ENCODE assay signal across 24 cellular contexts in the genomic region with DNA sequence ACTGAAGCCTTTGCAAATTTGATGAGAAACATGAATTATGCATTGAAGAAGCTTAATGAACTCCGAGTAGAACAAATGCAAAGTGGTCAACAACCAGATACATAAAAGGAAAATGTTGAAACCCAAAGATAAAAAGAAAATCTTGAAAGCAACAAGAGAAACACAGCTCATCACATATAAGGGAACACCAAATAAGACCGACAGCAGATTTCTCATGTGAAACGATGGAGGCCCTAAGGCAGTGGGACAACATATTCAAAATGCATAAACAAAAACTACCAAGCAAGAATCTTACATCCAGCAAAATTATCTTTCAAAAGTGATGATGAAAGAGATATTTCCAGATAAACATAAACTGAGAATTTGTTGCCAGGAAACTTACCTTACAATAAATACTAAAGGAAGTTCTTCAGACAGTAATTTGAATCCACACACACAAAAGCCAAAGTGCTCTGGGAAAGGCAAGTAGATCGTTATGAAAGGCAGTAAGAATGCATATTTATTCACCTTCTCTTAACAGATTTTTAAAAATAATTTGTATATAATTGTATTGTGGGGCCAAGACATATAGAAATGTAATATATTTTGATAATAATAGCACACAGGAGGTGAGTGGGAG. TPM values are rescaled to one million over a fixed set of nuclear protein-coding genes. Genes with fewer than 3 reads are reported as not detected.
DNase-seq lines count a peak whose midpoint lies in the region; ATAC-seq, FAIRE-seq and TF ChIP-seq lines count a peak whose summit lies in the region.
"Had no signal": no experiment of that assay in that cellular context is flagged by ENCODE, and none has a peak within 500 bp of the region (broad histone marks: within the 10 kb centered on the region; RNA-seq: fewer than 3 reads in every experiment).

No MANE protein-coding gene starts in this region.

- H3K4me3 ChIP-seq in PC-3 (ENCODE audit: low read length), result no peak overlapping the region
- H3K4me3 ChIP-seq in GM12878, result 0 out of 2 replicates have a peak overlapping the region, but pooled peaks have one; percentile 11
- H3K4me3 ChIP-seq in upper lobe of left lung, result no peak overlapping the region
- H3K4me3 ChIP-seq: body of pancreas, GM23338, left ventricle myocardium inferior, SJCRH30 had no signal

- no peaks in the 10 kb centered on the region for H3K36me3 Mint-ChIP-seq in CD14-positive monocyte

- H3K36me3 ChIP-seq in PC-3 (ENCODE audit: low read depth, low read length) (no peaks in the 10 kb centered on the region), GM12878 (ENCODE audit: control insufficient read depth in 2 of 2, insufficient read depth in 2 of 2, low read length in 1 of 2) (no peaks in the 10 kb centered on the region), upper lobe of left lung (no peaks in the 10 kb centered on the region)
- H3K36me3 ChIP-seq: left ventricle myocardium inferior, SJCRH30 had no signal

- no peak overlapping the region for H3K27ac Mint-ChIP-seq in CD14-positive monocyte
- H3K27ac Mint-ChIP-seq: activated CD4-positive, alpha-beta T cell treated with anti-CD3 and anti-CD28 coated beads for 36 hours; GM23338 had no signal

- CTCF ChIA-PET in PC-3 (lab: Charles Lee) (interaction anchor here (1.0 kb wide), 1 partner anchor 22 kb away, joined by 4 read pairs; a partner anchor contains a TSS), GM12878 (lab: Yijun Ruan, JAX) (no interaction called here)

- H3K9me3 ChIP-seq in PC-3 (ENCODE audit: low read length), result peaks cover 9% of the 10 kb centered on the region; the same call in 1 of the 2 replicates
- H3K9me3 ChIP-seq in GM12878 (replicated peaks; ENCODE audit: control insufficient read depth, insufficient read depth, low read length), result peaks cover 6% of the 10 kb centered on the region; the same call in 2 of the 3 replicates
- peaks cover 4 to 18% (median 9%) of the 10 kb centered on the region in 4 donors for H3K9me3 ChIP-seq in upper lobe of left lung
- H3K9me3 ChIP-seq: body of pancreas, SJCRH30 had no signal

- H3K79me2 ChIP-seq in PC-3 (ENCODE audit: low read length) (no peaks in the 10 kb centered on the region), GM12878 (ENCODE audit: control insufficient read depth, insufficient read depth, low read length) (no peaks in the 10 kb centered on the region)

- no peak for TF ChIP-seq RAD21 in GM12878 (IDR thresholded peaks at IDR 0.05; ENCODE audit: insufficient read depth, low read depth, low read length)

- no TSS peak for BruUV-seq in PC-3 (replicated peaks; lab: Mats Ljungman, UMichigan)
- no TSS peak for BruUV-seq in GM12878 (replicated peaks; lab: Mats Ljungman, UMichigan)

- peaks cover 10 to 54% (median 29%) of the 10 kb centered on the region in 7 donors for H3K9me3 Mint-ChIP-seq in CD14-positive monocyte

- RAD21 ChIA-PET in GM12878 (lab: Charles Lee; ENCODE audit: unreplicated experiment), result no interaction called here

- ATAC-seq in PC-3, result no peak
- ATAC-seq in GM12878, result no peak
- ATAC-seq in upper lobe of left lung (ENCODE audit: low FRiP score in 2 of 2), result no peak
- ATAC-seq in GM18858 (IDR thresholded peaks at IDR 0.05; ENCODE audit: unreplicated experiment), result no peak
- ATAC-seq: activated CD4-positive, alpha-beta T cell treated with anti-CD3 and anti-CD28 coated beads for 36 hours; body of pancreas; GM23338 had no signal

- H3K27me3 Mint-ChIP-seq in CD14-positive monocyte (ENCODE audit: low read depth in 3 of 3), result peaks cover 4 to 6% (median 5%) of the 10 kb centered on the region in 3 donors

- no peak for TF ChIP-seq EP300 in GM12878 (IDR thresholded peaks at IDR 0.05; ENCODE audit: borderline replicate concordance in 1 of 2, control insufficient read depth in 1 of 2, low read depth in 2 of 2, low read length in 2 of 2)
- TF ChIP-seq EP300 in upper lobe of left lung (IDR thresholded peaks at IDR 0.05), result no peak

- H3K4me1 Mint-ChIP-seq in CD14-positive monocyte, result no peaks in the 10 kb centered on the region
- H3K4me1 Mint-ChIP-seq: activated CD4-positive, alpha-beta T cell treated with anti-CD3 and anti-CD28 coated beads for 36 hours; GM23338 had no signal

- SMC1A ChIA-PET in GM12878 (lab: Charles Lee; ENCODE audit: uncharacterized antibody, unreplicated experiment), result no interaction called here

- no peak for FAIRE-seq in GM12878 (lab: Jason Lieb, UNC)
- FAIRE-seq: GM12891, islet of Langerhans had no signal

- DNase-seq in DMS53 (lab: John Stamatoyannopoulos, UW) (peak; percentile 55), Kasumi-1 (lab: John Stamatoyannopoulos, UW) (peak; percentile 29 to 61), PC-3 (peak; percentile 18), GM12878 (ENCODE audit: low read depth, low spot score) (no peak), CD14-positive monocyte (ENCODE audit: low spot score) (no peak), upper lobe of left lung (no peak), NCI-H226 (no peak)
- DNase-seq: activated CD4-positive, alpha-beta T cell treated with anti-CD3 and anti-CD28 coated beads for 36 hours; activated naive CD4-positive, alpha-beta T cell; activated T-cell treated with anti-CD3 and anti-CD28 coated beads, Interleukin-2, amount 50 U/mL, for 48 hours; body of pancreas; Calu3; left ventricle myocardium inferior; NCI-H1436 treated with DMSO at 0.1 percent for 48 hours; NCI-H526; SJCRH30; stimulated activated naive CD4-positive, alpha-beta T cell treated with Interleukin-2 at 50 U/mL for 16 hours; T-helper 1 cell had no signal

- no peak overlapping the region for H3K4me3 Mint-ChIP-seq in CD14-positive monocyte
- H3K4me3 Mint-ChIP-seq: activated CD4-positive, alpha-beta T cell treated with anti-CD3 and anti-CD28 coated beads for 36 hours; GM23338 had no signal

- no peak for TF ChIP-seq CTCF in PC-3 (conservative IDR thresholded peaks at IDR 0.05; ENCODE audit: low read depth, low read length)
- TF ChIP-seq CTCF in GM12878 (IDR thresholded peaks at IDR 0.05 in 2 of 3, conservative IDR thresholded peaks at IDR 0.05 in 1 of 3; ENCODE audit: control insufficient read depth in 2 of 3, extremely low read depth in 1 of 3, insufficient read depth in 1 of 3, low read depth in 3 of 3, low read length in 3 of 3), result no peak
- TF ChIP-seq CTCF in CD14-positive monocyte (IDR thresholded peaks at IDR 0.05), result no peak
- no peak for TF ChIP-seq CTCF in upper lobe of left lung (IDR thresholded peaks at IDR 0.05)

- H3K27me3 ChIP-seq in PC-3 (ENCODE audit: low read length), result no peaks in the 10 kb centered on the region
- H3K27me3 ChIP-seq in GM12878 (replicated peaks in 1 of 2; ENCODE audit: control insufficient read depth in 2 of 2, insufficient read depth in 2 of 2, low read length in 1 of 2), result peaks cover 0 to 2% of the 10 kb centered on the region in 2 experiments; a peak in 1 of 4 replicates
- no peaks in the 10 kb centered on the region for H3K27me3 ChIP-seq in upper lobe of left lung
- H3K27me3 ChIP-seq: body of pancreas, SJCRH30 had no signal

- H3K9ac ChIP-seq in PC-3 (ENCODE audit: low read length) (no peak overlapping the region), GM12878 (ENCODE audit: control insufficient read depth, insufficient read depth, low read length) (no peak overlapping the region)

- H3K4me1 ChIP-seq in PC-3 (ENCODE audit: insufficient read depth, low read length) (no peaks in the 10 kb centered on the region), GM12878 (ENCODE audit: control insufficient read depth, insufficient read depth, low read length) (no peaks in the 10 kb centered on the region), upper lobe of left lung (no peaks in the 10 kb centered on the region)
- H3K4me1 ChIP-seq: body of pancreas, left ventricle myocardium inferior, SJCRH30 had no signal

- no peaks in the 10 kb centered on the region for H3F3A ChIP-seq in PC-3 (ENCODE audit: low read length, unreplicated experiment)

- TF ChIP-seq POLR2A in GM12878 (IDR thresholded peaks at IDR 0.05; ENCODE audit: low read depth, low read length), result no peak
- TF ChIP-seq POLR2A in upper lobe of left lung (IDR thresholded peaks at IDR 0.05), result no peak

- H3K27ac ChIP-seq in PC-3 (ENCODE audit: low read length) (no peak overlapping the region), GM12878 (ENCODE audit: control insufficient read depth, insufficient read depth) (no peak overlapping the region), upper lobe of left lung (no peak overlapping the region)
- H3K27ac ChIP-seq: body of pancreas, C4-2B, left ventricle myocardium inferior, SJCRH30 had no signal

- H3K9me2 ChIP-seq in PC-3 (replicated peaks; ENCODE audit: low read length), result no peaks in the 10 kb centered on the region

- intact Hi-C loops in PC-3 (cut with micrococcal nuclease) (no loop called here), GM12878 (cut with micrococcal nuclease; ENCODE audit: unreplicated experiment) (no loop called here), CD14-positive monocyte (cut with micrococcal nuclease) (no loop called here)

- in situ Hi-C loops in GM12878 (cut with MboI), result no loop called here

- POLR2A ChIA-PET in PC-3 (lab: Charles Lee; ENCODE audit: unreplicated experiment), result no interaction called here
- POLR2A ChIA-PET in GM12878 (lab: Charles Lee), result no interaction called here

- H3K4me2 ChIP-seq in PC-3 (ENCODE audit: low read length) (no peak overlapping the region), GM12878 (ENCODE audit: control insufficient read depth, insufficient read depth) (no peak overlapping the region)
- H3K4me2 ChIP-seq: GM23338 had no signal

- 36% methylated on average over 4 of the region's 4 CpGs for WGBS in GM12878 (ENCODE audit: insufficient coverage, insufficient replicate concordance, low lambda C conversion rate, missing lambda C conversion rate)
- WGBS in upper lobe of left lung, 2 donors, result 84% methylated on average over 4 of the region's 4 CpGs

- H4K20me1 ChIP-seq in PC-3 (ENCODE audit: low read length) (no peaks in the 10 kb centered on the region), GM12878 (ENCODE audit: control insufficient read depth, insufficient read depth) (no peaks in the 10 kb centered on the region)

- H2AFZ ChIP-seq in PC-3 (ENCODE audit: low read length) (no peak overlapping the region), GM12878 (ENCODE audit: control insufficient read depth, low read depth, low read length) (no peak overlapping the region)
- H2AFZ ChIP-seq: GM23338 had no signal

RNA-seq across cellular contexts. Expression of a gene that starts 22.5 kb away (rescaled TPM):
- total RNA-seq in PC-3 (2014; rRNA removed) (4.2 and 5.9 TPM in 2 replicates), GM12878 (2014; rRNA removed) (not detected in 2 replicates), GM12878 (2014; rRNA removed; fragmentation: Illumina TruSeq; extraction: Trizol) (not detected in 2 replicates), GM12878 (2021) (not detected in 2 replicates), upper lobe of left lung (1 to 10 TPM in 5 of 6 donors, under 1 TPM in 1; 0.89 to 3.5 (median 3.1) TPM)
- total RNA-seq in GM12878 (2013; cell fraction: nucleolus; rRNA removed), result not detected in 2 replicates
- not detected for polyA plus RNA-seq in GM12878 (2011; ENCODE audit: low read depth)
- polyA plus RNA-seq in GM12878 (2011; rRNA removed) (not detected in 2 replicates), GM12878 (2014; fragmentation: Illumina TruSeq; extraction: Trizol) (not detected in 2 replicates), GM12878 (2014; fragmentation: Nextera tagmentation; extraction: Ambion mirVana) (not detected), GM12878 (2014; rRNA removed) (not detected in 2 replicates), GM12878 (2016; fragmentation: Nextera tagmentation; extraction: Ambion mirVana) (not detected), CD14-positive monocyte (not detected)
- not detected in 2 replicates for polyA plus RNA-seq in GM12878 (2011; cell fraction: cytosol; rRNA removed)
- polyA plus RNA-seq in GM12878 (2011; cell fraction: nucleus; rRNA removed), result not detected in 2 replicates
- polyA plus RNA-seq in GM12878 (2012), result not detected in 2 replicates
- not detected in 2 replicates for polyA minus RNA-seq in GM12878 (2011; rRNA and poly(A)+ RNA removed)
- polyA minus RNA-seq in GM12878 (2011; cell fraction: cytosol; rRNA and poly(A)+ RNA removed), result not detected in 2 replicates
- polyA minus RNA-seq in GM12878 (2011; cell fraction: nucleus; rRNA and poly(A)+ RNA removed), result not detected in 2 replicates
- total RNA-seq: activated CD4-positive, alpha-beta T cell treated with anti-CD3 and anti-CD28 coated beads for 36 hours; RPMI7951; SJCRH30 had no signal

Comparison
In these comparisons a context has a peak if more than half of its experiments do, and no peak if none do; other contexts are left out.
1. DNase-seq: peak in DMS53 (single experiment), Kasumi-1 (2 of 2) and PC-3 (single experiment); none in GM12878 (single experiment), CD14-positive monocyte (single experiment), upper lobe of left lung (0 of 2) and NCI-H226 (single experiment).